ENCODE assay signal across 8 cellular contexts in the genomic region with DNA sequence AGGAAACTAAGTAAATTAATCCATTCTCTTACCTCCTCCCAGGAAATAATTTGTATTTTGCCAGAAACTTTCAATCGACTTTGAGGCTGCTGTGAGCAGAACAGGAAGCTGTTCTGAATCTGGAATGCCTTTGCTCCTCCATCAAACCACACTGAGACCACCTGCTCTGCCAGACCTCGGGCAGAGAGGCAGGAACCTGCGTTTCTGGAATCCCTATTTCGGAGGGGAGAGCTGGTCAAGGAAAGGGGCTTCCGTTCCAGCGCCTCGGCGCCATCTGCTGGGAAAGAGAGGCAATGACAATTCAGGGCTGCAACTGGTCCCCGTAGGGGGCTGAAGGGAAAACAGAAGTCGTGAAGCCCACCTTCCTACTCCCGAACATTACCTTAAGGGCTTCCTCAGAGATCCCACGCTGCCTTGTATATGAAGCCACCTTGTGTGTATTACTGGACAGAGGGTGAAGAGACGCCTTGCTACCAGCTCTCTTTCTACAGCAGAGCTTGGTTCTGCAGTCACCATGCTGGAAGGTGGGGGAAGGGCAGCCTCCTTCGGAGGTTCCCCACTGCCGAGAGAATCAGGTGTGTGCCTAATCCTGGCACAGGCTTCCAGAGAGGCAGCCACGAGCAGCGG. TPM values are rescaled to one million over a fixed set of nuclear protein-coding genes. Genes with fewer than 3 reads are reported as not detected.
DNase-seq lines count a peak whose midpoint lies in the region; ATAC-seq and TF ChIP-seq lines count a peak whose summit lies in the region.

No MANE protein-coding gene starts in this region.

- peak overlapping the region; percentile 90 for H2AFZ ChIP-seq in osteoblast (ENCODE audit: low read length)

- H3K4me1 ChIP-seq in CD8-positive, alpha-beta memory T cell (ENCODE audit: insufficient read depth, low read length) = peaks cover 10% of the 10 kb centered on the region
- H3K4me1 ChIP-seq in osteoblast (ENCODE audit: insufficient read depth, low read length) = peaks cover 6% of the 10 kb centered on the region
- H3K4me1 ChIP-seq in suprapubic skin = peaks cover 10% of the 10 kb centered on the region

- H3K36me3 ChIP-seq in CD8-positive, alpha-beta memory T cell (ENCODE audit: insufficient read depth, low read length) = no peaks in the 10 kb centered on the region
- no peaks in the 10 kb centered on the region for H3K36me3 ChIP-seq in osteoblast (ENCODE audit: insufficient read depth, low read length)
- H3K36me3 ChIP-seq in suprapubic skin = no peaks in the 10 kb centered on the region

- peak; percentile 97 for TF ChIP-seq CTCF in LNCAP (IDR thresholded peaks at IDR 0.05)
- TF ChIP-seq CTCF in glutamatergic neuron (IDR thresholded peaks at IDR 0.05; ENCODE audit: partially characterized antibody, unreplicated experiment) = peak; percentile 81
- peak; percentile 94 for TF ChIP-seq CTCF in osteoblast (IDR thresholded peaks at IDR 0.05; ENCODE audit: extremely low read depth, low read depth, low read length)
- TF ChIP-seq CTCF in suprapubic skin (IDR thresholded peaks at IDR 0.05) = peak; percentile 49 to 80

- H3K27ac ChIP-seq in CD8-positive, alpha-beta memory T cell (ENCODE audit: low read depth, low read length) = no peak overlapping the region
- H3K27ac ChIP-seq in osteoblast (ENCODE audit: low read depth, low read length) (no peak overlapping the region), suprapubic skin (no peak overlapping the region)

- under 1% methylated on average over 14 of the region's 17 CpGs for WGBS in suprapubic skin

- TF ChIP-seq POLR2A in suprapubic skin (IDR thresholded peaks at IDR 0.05) = no peak

- no peak for TF ChIP-seq EP300 in suprapubic skin (IDR thresholded peaks at IDR 0.05)

- POLR2A ChIA-PET in CD8-positive, alpha-beta memory T cell (lab: Charles Lee) = no interaction called here

- no peaks in the 10 kb centered on the region for H3K9me3 ChIP-seq in CD8-positive, alpha-beta memory T cell (ENCODE audit: low read length)
- no peaks in the 10 kb centered on the region for H3K9me3 ChIP-seq in osteoblast (ENCODE audit: low read depth, low read length)
- H3K9me3 ChIP-seq in suprapubic skin = no peaks in the 10 kb centered on the region

- peaks cover 39 to 55% of the 10 kb centered on the region in 2 donors for H3K27me3 Mint-ChIP-seq in CD8-positive, alpha-beta memory T cell
- H3K27me3 Mint-ChIP-seq in activated naive CD4-positive, alpha-beta T cell treated with anti-CD3 and anti-CD28 coated beads, Interleukin-2, amount 10 ng/mL, durations not matched to agents 7 days and 5 days = peaks cover 82% of the 10 kb centered on the region
- H3K27me3 Mint-ChIP-seq in glutamatergic neuron (ENCODE audit: unreplicated experiment) = peaks cover 7% of the 10 kb centered on the region

- DNase-seq in CD8-positive, alpha-beta memory T cell = peak; percentile 28 to 72 (median 40)
- DNase-seq in SIG-M5 treated with dmso at 0.1 percent for 504 hours (lab: John Stamatoyannopoulos, UW; ENCODE audit: unreplicated experiment) (peak; percentile 40), glutamatergic neuron (peak; percentile 87), osteoblast (ENCODE audit: insufficient read length, low spot score, missing footprints) (peak; percentile 91), suprapubic skin (ENCODE audit: low spot score in 2 of 2) (no peak)
- peak; percentile 69 for DNase-seq in activated naive CD4-positive, alpha-beta T cell treated with anti-CD3 and anti-CD28 coated beads, Interleukin-2, amount 10 ng/mL, durations not matched to agents 7 days and 5 days

- H3K4me3 Mint-ChIP-seq in CD8-positive, alpha-beta memory T cell = peak overlapping the region; percentile 61 to 85 (median 72)
- peak overlapping the region; percentile 30 for H3K4me3 Mint-ChIP-seq in activated naive CD4-positive, alpha-beta T cell treated with anti-CD3 and anti-CD28 coated beads, Interleukin-2, amount 10 ng/mL, durations not matched to agents 7 days and 5 days
- H3K4me3 Mint-ChIP-seq in glutamatergic neuron (ENCODE audit: unreplicated experiment) = peak overlapping the region; percentile 74

- peaks cover 10 to 11% (median 10%) of the 10 kb centered on the region in 3 donors for H3K4me1 Mint-ChIP-seq in CD8-positive, alpha-beta memory T cell
- H3K4me1 Mint-ChIP-seq in activated naive CD4-positive, alpha-beta T cell treated with anti-CD3 and anti-CD28 coated beads, Interleukin-2, amount 10 ng/mL, durations not matched to agents 7 days and 5 days = peaks cover 10% of the 10 kb centered on the region
- H3K4me1 Mint-ChIP-seq in glutamatergic neuron (ENCODE audit: low read depth, unreplicated experiment) = peaks cover 6% of the 10 kb centered on the region

- H3K27me3 ChIP-seq in CD8-positive, alpha-beta memory T cell (ENCODE audit: insufficient read depth, low read length, poor library complexity, severe bottlenecking) = peaks cover 25% of the 10 kb centered on the region
- H3K27me3 ChIP-seq in osteoblast (ENCODE audit: insufficient read depth, low read length) = peaks cover 2% of the 10 kb centered on the region
- H3K27me3 ChIP-seq in suprapubic skin = peaks cover 3% of the 10 kb centered on the region

- H3K79me2 ChIP-seq in osteoblast (ENCODE audit: insufficient read depth, low read length) = no peaks in the 10 kb centered on the region

- CTCF ChIA-PET in CD8-positive, alpha-beta memory T cell (lab: Charles Lee) = interaction anchor here (0.7 to 1.9 kb wide), 17 partner anchors 8 to 147 kb away, joined by 3 to 13 read pairs (median 4); a partner anchor contains a TSS
- CTCF ChIA-PET in activated naive CD4-positive, alpha-beta T cell treated with anti-CD3 and anti-CD28 coated beads, Interleukin-2, amount 10 ng/mL, durations not matched to agents 7 days and 5 days (lab: Charles Lee) = interaction anchor here (0.6 to 7.1 kb wide), 25 partner anchors 8 to 480 kb away, joined by 3 to 111 read pairs (median 5); a partner anchor contains a TSS

- H3K4me2 ChIP-seq in osteoblast (ENCODE audit: insufficient read depth, low read length) = peak overlapping the region; percentile 76

- no peaks in the 10 kb centered on the region for H4K20me1 ChIP-seq in osteoblast (ENCODE audit: insufficient read depth, low read length)

- no peaks in the 10 kb centered on the region for H3K9me3 Mint-ChIP-seq in CD8-positive, alpha-beta memory T cell
- no peaks in the 10 kb centered on the region for H3K9me3 Mint-ChIP-seq in activated naive CD4-positive, alpha-beta T cell treated with anti-CD3 and anti-CD28 coated beads, Interleukin-2, amount 10 ng/mL, durations not matched to agents 7 days and 5 days
- no peaks in the 10 kb centered on the region for H3K9me3 Mint-ChIP-seq in glutamatergic neuron (ENCODE audit: unreplicated experiment)

- H3K4me3 ChIP-seq in CD8-positive, alpha-beta memory T cell (ENCODE audit: low read length) = peak overlapping the region; percentile 43
- H3K4me3 ChIP-seq in osteoblast (ENCODE audit: insufficient read depth, low read length) (peak overlapping the region; percentile 53), suprapubic skin (peak overlapping the region; percentile 33)

- peak; percentile 66 for ATAC-seq in GM21528 (IDR thresholded peaks at IDR 0.05; ENCODE audit: low FRiP score, unreplicated experiment)

- no peaks in the 10 kb centered on the region for H3K36me3 Mint-ChIP-seq in CD8-positive, alpha-beta memory T cell
- H3K36me3 Mint-ChIP-seq in activated naive CD4-positive, alpha-beta T cell treated with anti-CD3 and anti-CD28 coated beads, Interleukin-2, amount 10 ng/mL, durations not matched to agents 7 days and 5 days = no peaks in the 10 kb centered on the region
- H3K36me3 Mint-ChIP-seq in glutamatergic neuron (ENCODE audit: unreplicated experiment) = no peaks in the 10 kb centered on the region

- H3K27ac Mint-ChIP-seq in CD8-positive, alpha-beta memory T cell = peak overlapping the region in 1 of 8 donors; percentile 51
- no peak overlapping the region for H3K27ac Mint-ChIP-seq in activated naive CD4-positive, alpha-beta T cell treated with anti-CD3 and anti-CD28 coated beads, Interleukin-2, amount 10 ng/mL, durations not matched to agents 7 days and 5 days
- H3K27ac Mint-ChIP-seq in glutamatergic neuron (ENCODE audit: unreplicated experiment) = no peak overlapping the region

RNA-seq across cellular contexts. Expression of a gene that starts 31.2 kb away (rescaled TPM):
- total RNA-seq in CD8-positive, alpha-beta memory T cell = under 1 TPM in 1 of 2 experiments, not detected in 1; 0.24 TPM
- polyA plus RNA-seq in CD8-positive, alpha-beta memory T cell = 1.3 TPM
- 1.4 TPM for total RNA-seq in glutamatergic neuron (ENCODE audit: unreplicated experiment)
- total RNA-seq in osteoblast = not detected in 2 replicates
- 10 to 100 TPM in 1 of 4 donors, 1 to 10 TPM in 3; 2.9 to 10.8 (median 4.6) TPM for total RNA-seq in suprapubic skin

Comparison
In these comparisons a context has a peak if more than half of its experiments do, and no peak if none do; other contexts are left out.
1. DNase-seq: peak in CD8-positive, alpha-beta memory T cell (5 of 5), SIG-M5 treated with dmso at 0.1 percent for 504 hours (single experiment), activated naive CD4-positive, alpha-beta T cell treated with anti-CD3 and anti-CD28 coated beads, Interleukin-2, amount 10 ng/mL, durations not matched to agents 7 days and 5 days (single experiment), glutamatergic neuron (single experiment) and osteoblast (single experiment); none in suprapubic skin (0 of 2).
2. Peak in every context shown above with its lines, with median percentiles within 50 percentile points of each other: H3K4me3 ChIP-seq, H3K4me3 Mint-ChIP-seq and CTCF ChIP-seq.